Comparison of ENCODE assay signal across 8 cellular contexts in genomic region chr17:43908111-43908721, GRCh38. TPM values are rescaled to one million over a fixed set of nuclear protein-coding genes. Genes with fewer than 3 reads are reported as not detected.
DNase-seq lines count a peak whose midpoint lies in the region; ATAC-seq and TF ChIP-seq lines count a peak whose summit lies in the region.

No MANE protein-coding gene starts in this region.

- H3K27me3 Mint-ChIP-seq in CD8-positive, alpha-beta T cell (ENCODE audit: low read depth): peaks cover 9% of the 10 kb centered on the region
- H3K27me3 Mint-ChIP-seq in activated CD4-positive, alpha-beta T cell treated with anti-CD3 and anti-CD28 coated beads for 36 hours: peaks cover 25% of the 10 kb centered on the region

- no peaks in the 10 kb centered on the region for H3K27me3 ChIP-seq in CD8-positive, alpha-beta T cell (ENCODE audit: insufficient read depth, low read length)
- H3K27me3 ChIP-seq in layer of hippocampus (ENCODE audit: control insufficient read depth, insufficient read depth, low read length): no peaks in the 10 kb centered on the region

- H3K4me3 Mint-ChIP-seq in CD8-positive, alpha-beta T cell: peak overlapping the region; percentile 94
- no peak overlapping the region for H3K4me3 Mint-ChIP-seq in activated CD4-positive, alpha-beta T cell treated with anti-CD3 and anti-CD28 coated beads for 36 hours

- CTCF ChIA-PET in CD8-positive, alpha-beta T cell (lab: Charles Lee): interaction anchor here (0.8 to 7.4 kb wide), 14 partner anchors 10 to 134 kb away, joined by 3 to 92 read pairs (median 5); partner anchors contain the start of gene PPY
- CTCF ChIA-PET in activated CD4-positive, alpha-beta T cell treated with anti-CD3 and anti-CD28 coated beads for 36 hours (lab: Charles Lee): interaction anchor here (0.8 to 3.7 kb wide), 12 partner anchors 8 to 231 kb away, joined by 3 to 35 read pairs (median 4); partner anchors contain the start of genes CD300LG and PPY

- intact Hi-C loops in CD8-positive, alpha-beta T cell (cut with DNase I, micrococcal nuclease): loop anchor here (1.0 to 10.0 kb wide), 5 partner anchors 9 to 277 kb away; partner anchors contain the start of genes HDAC5 (in 1 of the 2) and TMUB2 (in 1 of the 2)
- intact Hi-C loops in activated CD4-positive, alpha-beta T cell treated with anti-CD3 and anti-CD28 coated beads for 36 hours (cut with DNase I, micrococcal nuclease): no loop called here

- H3K36me3 ChIP-seq in CD8-positive, alpha-beta T cell (ENCODE audit: insufficient read depth, low read length): no peaks in the 10 kb centered on the region

- DNase-seq in CD8-positive, alpha-beta T cell: peak in 6 of 7 experiments; percentile 27 to 66 (median 52)
- DNase-seq in NAMALWA (ENCODE audit: low spot score) (peak; percentile 65), A172 (ENCODE audit: low spot score) (no peak)
- DNase-seq in activated CD4-positive, alpha-beta T cell treated with anti-CD3 and anti-CD28 coated beads for 36 hours: peak; percentile 70
- DNase-seq in stimulated activated CD4-positive, alpha-beta T cell treated with anti-CD3 and anti-CD28 coated beads, Interleukin-2, amount 100 ng/mL, for 4 hours (ENCODE audit: low read depth): peak; percentile 39

- no peak overlapping the region for H3K27ac Mint-ChIP-seq in CD8-positive, alpha-beta T cell
- H3K27ac Mint-ChIP-seq in activated CD4-positive, alpha-beta T cell treated with anti-CD3 and anti-CD28 coated beads for 36 hours: no peak overlapping the region

- peaks cover 13% of the 10 kb centered on the region for H3K4me1 Mint-ChIP-seq in CD8-positive, alpha-beta T cell (ENCODE audit: low read depth)
- peaks cover 17% of the 10 kb centered on the region for H3K4me1 Mint-ChIP-seq in activated CD4-positive, alpha-beta T cell treated with anti-CD3 and anti-CD28 coated beads for 36 hours

- H3K36me3 Mint-ChIP-seq in CD8-positive, alpha-beta T cell: no peaks in the 10 kb centered on the region
- no peaks in the 10 kb centered on the region for H3K36me3 Mint-ChIP-seq in activated CD4-positive, alpha-beta T cell treated with anti-CD3 and anti-CD28 coated beads for 36 hours (ENCODE audit: low read depth)

- peak overlapping the region; percentile 67 for H3K4me3 ChIP-seq in CD8-positive, alpha-beta T cell (ENCODE audit: low read depth, low read length)

- TF ChIP-seq CTCF in CD8-positive, alpha-beta T cell (IDR thresholded peaks at IDR 0.05): no peak

- H3K9me3 Mint-ChIP-seq in CD8-positive, alpha-beta T cell: no peaks in the 10 kb centered on the region
- no peaks in the 10 kb centered on the region for H3K9me3 Mint-ChIP-seq in activated CD4-positive, alpha-beta T cell treated with anti-CD3 and anti-CD28 coated beads for 36 hours (ENCODE audit: low read depth)

- no peak overlapping the region for H3K27ac ChIP-seq in CD8-positive, alpha-beta T cell (ENCODE audit: low read depth, low read length)
- H3K27ac ChIP-seq in cingulate gyrus (ENCODE audit: low read depth, low read length) (peak overlapping the region; percentile 95), layer of hippocampus (ENCODE audit: low read depth, low read length) (peak overlapping the region; percentile 94)

- H3K9me3 ChIP-seq in CD8-positive, alpha-beta T cell (ENCODE audit: low read length): no peaks in the 10 kb centered on the region

- H3K4me1 ChIP-seq in CD8-positive, alpha-beta T cell (ENCODE audit: insufficient read depth, low read length): peaks cover 20% of the 10 kb centered on the region

- POLR2A ChIA-PET in CD8-positive, alpha-beta T cell (lab: Charles Lee): interaction anchor here (1.3 to 1.4 kb wide), 2 partner anchors 20 to 30 kb away, joined by 4 to 5 read pairs; no protein-coding TSS in a partner anchor
- POLR2A ChIA-PET in activated CD4-positive, alpha-beta T cell treated with anti-CD3 and anti-CD28 coated beads for 36 hours (lab: Charles Lee): no interaction called here

- peak; percentile 42 for ATAC-seq in CD8-positive, alpha-beta T cell
- peak; percentile 66 for ATAC-seq in activated CD4-positive, alpha-beta T cell treated with anti-CD3 and anti-CD28 coated beads for 36 hours
- ATAC-seq in HG03039 (IDR thresholded peaks at IDR 0.05; ENCODE audit: unreplicated experiment): no peak

RNA-seq across cellular contexts. Expression of gene MPP2, which starts 0.9 kb away (rescaled TPM):
- total RNA-seq in CD8-positive, alpha-beta T cell: 10 to 100 TPM in 1 of 2 experiments, 1 to 10 TPM in 1; 9.6 to 11.8 TPM
- 1 to 10 TPM; 1.2 to 1.3 TPM for total RNA-seq in activated CD4-positive, alpha-beta T cell treated with anti-CD3 and anti-CD28 coated beads for 36 hours
- 4.8 TPM in 2 replicates for total RNA-seq in A172 (2014; rRNA removed; shearing (Covaris generic))

RNA-seq across cellular contexts. Expression of gene PPY, which starts 34.1 kb away (rescaled TPM):
- total RNA-seq in CD8-positive, alpha-beta T cell: not detected
- total RNA-seq in activated CD4-positive, alpha-beta T cell treated with anti-CD3 and anti-CD28 coated beads for 36 hours: not detected
- not detected in 2 replicates for total RNA-seq in A172 (2014; rRNA removed; shearing (Covaris generic))

RNA-seq across cellular contexts. Expression of gene PYY, which starts 45.5 kb away (rescaled TPM):
- total RNA-seq in CD8-positive, alpha-beta T cell: not detected
- not detected for total RNA-seq in activated CD4-positive, alpha-beta T cell treated with anti-CD3 and anti-CD28 coated beads for 36 hours
- not detected in 2 replicates for total RNA-seq in A172 (2014; rRNA removed; shearing (Covaris generic))

Comparison
In these comparisons a context has a peak if more than half of its experiments do, and no peak if none do; other contexts are left out.
1. intact Hi-C loops: an anchor here in CD8-positive, alpha-beta T cell (1.0 to 10.0 kb wide); none called in activated CD4-positive, alpha-beta T cell treated with anti-CD3 and anti-CD28 coated beads for 36 hours.